Comparison of ENCODE assay signal across 23 cellular contexts in the genomic region with DNA sequence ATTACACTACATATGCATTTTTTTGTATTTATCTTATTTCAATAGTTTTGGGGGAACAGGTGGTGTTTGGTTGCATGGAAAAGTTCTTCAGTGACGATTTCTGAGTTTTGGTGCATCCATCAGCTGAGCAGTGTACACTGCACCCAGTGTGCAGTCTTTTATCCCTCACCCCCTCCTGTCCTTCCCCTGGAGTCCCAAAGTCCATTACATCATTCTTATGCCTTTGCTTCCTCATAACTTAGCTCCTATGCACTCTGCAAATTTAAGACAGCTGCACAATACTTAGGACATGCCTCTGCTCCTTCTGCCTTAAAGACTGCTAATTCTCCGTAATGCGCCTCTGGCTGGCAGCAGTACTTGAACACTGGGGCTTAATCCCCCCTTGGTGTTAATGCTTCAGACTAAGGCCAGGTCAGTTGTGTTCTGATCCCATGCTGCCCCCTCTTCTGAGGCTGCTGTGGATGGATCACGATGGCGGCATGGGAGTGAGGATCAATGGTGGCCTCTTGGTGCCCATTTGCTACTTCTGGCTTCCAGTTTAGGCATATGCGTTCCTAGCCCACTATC.
"Had no signal": no experiment of that assay in that cellular context is flagged by ENCODE, and none has a peak within 500 bp of the region (broad histone marks: within the 10 kb centered on the region; RNA-seq: fewer than 3 reads in every experiment).

No MANE protein-coding gene starts in this region.

- H3K9me3 Mint-ChIP-seq: effector memory CD8-positive, alpha-beta T cell; stimulated activated memory B cell treated with anti-CD40 and anti-IgM and Interleukin-4, amounts not matched to agents 10 μg/mL and 1 μg/mL and 100 μg/mL, for 72 hours had no signal

- H3K27ac Mint-ChIP-seq: stimulated activated memory B cell treated with anti-CD40 and anti-IgM and Interleukin-4, amounts not matched to agents 10 μg/mL and 1 μg/mL and 100 μg/mL, for 72 hours had no signal

- H3K9me3 ChIP-seq: suprapubic skin, tibial artery had no signal

- H3K4me3 ChIP-seq: heart left ventricle, suprapubic skin, tibial artery had no signal

- DNase-seq: activated CD4-positive, alpha-beta T cell treated with anti-CD3 and anti-CD28 coated beads for 4 hours; activated CD4-positive, alpha-beta T cell treated with anti-CD3 and anti-CD28 coated beads, Interleukin-2, amount 50 U/mL, for 4 hours; activated CD8-positive, alpha-beta memory T cell treated with anti-CD3 and anti-CD28 coated beads, Interleukin-2, amount 50 U/mL, for 4 hours; activated gamma-delta T cell; activated naive CD4-positive, alpha-beta T cell treated with anti-CD3 and anti-CD28 coated beads, Interleukin-2, amount 50 U/mL, for 16 hours; activated T-cell treated with anti-CD3 and anti-CD28 coated beads, Interleukin-2, amount 50 U/mL, for 1 hour; amygdala; caudate nucleus; cortex of kidney; effector memory CD8-positive, alpha-beta T cell; erythroblast; foreskin fibroblast; heart left ventricle; midbrain; naive thymus-derived CD4-positive, alpha-beta T cell; nucleus accumbens; small intestine; stimulated activated CD4-positive, alpha-beta T cell treated with anti-CD3 and anti-CD28 coated beads, Interleukin-4, amount 100 ng/mL, for 4 hours; stimulated activated CD8-positive, alpha-beta memory T cell treated with anti-CD3 and anti-CD28 coated beads, Interleukin-4, amount 100 ng/mL, for 48 hours; tibial artery had no signal

- H3K4me3 Mint-ChIP-seq: effector memory CD8-positive, alpha-beta T cell; naive thymus-derived CD4-positive, alpha-beta T cell; stimulated activated memory B cell treated with anti-CD40 and anti-IgM and Interleukin-4, amounts not matched to agents 10 μg/mL and 1 μg/mL and 100 μg/mL, for 72 hours had no signal

- FAIRE-seq: small intestine had no signal

- ATAC-seq: effector memory CD8-positive, alpha-beta T cell; heart left ventricle; naive thymus-derived CD4-positive, alpha-beta T cell; sciatic nerve; stimulated activated memory B cell treated with anti-CD40 and anti-IgM and Interleukin-4, amounts not matched to agents 10 μg/mL and 1 μg/mL and 100 μg/mL, for 72 hours had no signal

- H3K27me3 ChIP-seq: heart left ventricle, suprapubic skin, tibial artery had no signal

- H3K4me1 Mint-ChIP-seq: stimulated activated memory B cell treated with anti-CD40 and anti-IgM and Interleukin-4, amounts not matched to agents 10 μg/mL and 1 μg/mL and 100 μg/mL, for 72 hours had no signal

- H3K27ac ChIP-seq: heart left ventricle, tibial artery had no signal

- H3K27me3 Mint-ChIP-seq: effector memory CD8-positive, alpha-beta T cell; naive thymus-derived CD4-positive, alpha-beta T cell; stimulated activated memory B cell treated with anti-CD40 and anti-IgM and Interleukin-4, amounts not matched to agents 10 μg/mL and 1 μg/mL and 100 μg/mL, for 72 hours had no signal
